In genomic region chr1:183197762-183198161, GRCh38 we compare ENCODE assay signal across 1 cellular context.
TF ChIP-seq lines count a peak whose summit lies in the region.

No MANE protein-coding gene starts in this region.

TF ChIP-seq in HEK293, 187 proteins besides CTCF, POLR2A, EP300 and RAD21:
- TF ChIP-seq TSHZ1 (tag by site-specific recombination; IDR thresholded peaks at IDR 0.05; ENCODE audit: borderline replicate concordance) (no peak), ZNF639 (tag by site-specific recombination; IDR thresholded peaks at IDR 0.05) (no peak), ZNF132 (tag by site-specific recombination; IDR thresholded peaks at IDR 0.05; ENCODE audit: borderline replicate concordance) (no peak), ZNF501 (tag by site-specific recombination; IDR thresholded peaks at IDR 0.05) (no peak), ZBTB21 (tag by site-specific recombination; IDR thresholded peaks at IDR 0.05) (peak; percentile 22; the same call in 1 of the 2 replicates), SCRT2 (tag by site-specific recombination; IDR thresholded peaks at IDR 0.05) (no peak), ZNF518A (tag by site-specific recombination; conservative IDR thresholded peaks at IDR 0.05; ENCODE audit: low read depth) (no peak), ZNF48 (tag by site-specific recombination; IDR thresholded peaks at IDR 0.05) (no peak), ZNF155 (tag by site-specific recombination; IDR thresholded peaks at IDR 0.05) (no peak), PRDM1 (tag by site-specific recombination; IDR thresholded peaks at IDR 0.05) (0 out of 2 replicates have a peak, but pooled peaks have one; percentile 6), ZBTB1 (tag by site-specific recombination; IDR thresholded peaks at IDR 0.05) (no peak), ZNF654 (tag by site-specific recombination; IDR thresholded peaks at IDR 0.05; ENCODE audit: low read depth) (no peak), ZNF266 (tag by site-specific recombination; IDR thresholded peaks at IDR 0.05; ENCODE audit: low read depth) (no peak), ZNF416 (tag by site-specific recombination; IDR thresholded peaks at IDR 0.05) (no peak), PBX3 (CRISPR knock-in tag; IDR thresholded peaks at IDR 0.05) (no peak), ZNF529 (tag by site-specific recombination; IDR thresholded peaks at IDR 0.05; ENCODE audit: insufficient replicate concordance) (no peak), ZNF544 (tag by site-specific recombination; IDR thresholded peaks at IDR 0.05) (no peak), SALL2 (tag by site-specific recombination; IDR thresholded peaks at IDR 0.05; ENCODE audit: borderline replicate concordance) (no peak), ZBTB26 (tag by site-specific recombination; optimal IDR thresholded peaks at IDR 0.05) (no peak), SP3 (tag by site-specific recombination; IDR thresholded peaks at IDR 0.05) (no peak), RBAK (tag by site-specific recombination; IDR thresholded peaks at IDR 0.05) (no peak), ZNF521 (tag by site-specific recombination; IDR thresholded peaks at IDR 0.05) (no peak), ZBTB17 (tag by site-specific recombination; IDR thresholded peaks at IDR 0.05) (no peak), ATF2 (tag by site-specific recombination; IDR thresholded peaks at IDR 0.05; ENCODE audit: low read depth) (peak; percentile 86), ZNF341 (tag by site-specific recombination; IDR thresholded peaks at IDR 0.05; ENCODE audit: low read depth) (no peak), ZBTB44 (tag by site-specific recombination; IDR thresholded peaks at IDR 0.05) (no peak), ZFP3 (tag by site-specific recombination; IDR thresholded peaks at IDR 0.05; ENCODE audit: low read depth) (no peak)
